ENCODE assay signal across 1 cellular context in genomic region chr16:88634141-88634993, GRCh38.
TF ChIP-seq lines count a peak whose summit lies in the region.

No MANE protein-coding gene starts in this region.

TF ChIP-seq in K562, 482 proteins besides CTCF, POLR2A, EP300 and RAD21 (continues in another document):
- TF ChIP-seq BCOR (IDR thresholded peaks at IDR 0.05), result peak; percentile 41; the same call in 1 of the 2 replicates
- TF ChIP-seq, protein P1, sequence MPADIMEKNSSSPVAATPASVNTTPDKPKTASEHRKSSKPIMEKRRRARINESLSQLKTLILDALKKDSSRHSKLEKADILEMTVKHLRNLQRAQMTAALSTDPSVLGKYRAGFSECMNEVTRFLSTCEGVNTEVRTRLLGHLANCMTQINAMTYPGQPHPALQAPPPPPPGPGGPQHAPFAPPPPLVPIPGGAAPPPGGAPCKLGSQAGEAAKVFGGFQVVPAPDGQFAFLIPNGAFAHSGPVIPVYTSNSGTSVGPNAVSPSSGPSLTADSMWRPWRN (IDR thresholded peaks at IDR 0.05; ENCODE audit: low read depth), result no peak
- TF ChIP-seq CCNT2 (IDR thresholded peaks at IDR 0.05; ENCODE audit: borderline replicate concordance, extremely low read depth, insufficient read length, low read depth, low read length), result peak; percentile 22
- TF ChIP-seq JUN (IDR thresholded peaks at IDR 0.05; ENCODE audit: borderline replicate concordance, low read depth, low read length), result peak; percentile 3; the same call in 1 of the 2 replicates
- no peak for TF ChIP-seq JUN (CRISPR knock-in tag; IDR thresholded peaks at IDR 0.05; ENCODE audit: borderline replicate concordance)
- no peak for TF ChIP-seq ZFP1 (CRISPR knock-in tag; IDR thresholded peaks at IDR 0.05)
- TF ChIP-seq KDM1A (IDR thresholded peaks at IDR 0.05), result no peak
- peak; percentile 75 to 79; a peak in 3 of 4 replicates for TF ChIP-seq UBTF (IDR thresholded peaks at IDR 0.05; ENCODE audit: borderline replicate concordance in 1 of 2, low read depth in 2 of 2, low read length in 2 of 2)
- peak; percentile 77 for TF ChIP-seq POLR2G (IDR thresholded peaks at IDR 0.05; ENCODE audit: low read depth, low read length)
- TF ChIP-seq MXD1 (CRISPR knock-in tag; IDR thresholded peaks at IDR 0.05; ENCODE audit: borderline replicate concordance, poor library complexity, severe bottlenecking), result no peak
- 0 out of 2 replicates have a peak, but pooled peaks have one; percentile 9 for TF ChIP-seq L3MBTL2 (IDR thresholded peaks at IDR 0.05)
- no peak for TF ChIP-seq MED1 (CRISPR knock-in tag; IDR thresholded peaks at IDR 0.05; ENCODE audit: borderline replicate concordance)
- no peak for TF ChIP-seq GTF3C2 (IDR thresholded peaks at IDR 0.05; ENCODE audit: borderline replicate concordance, extremely low read depth, insufficient read length)
- peak; percentile 99 for TF ChIP-seq ZFP36 (IDR thresholded peaks at IDR 0.05; ENCODE audit: low read depth, low read length, partially characterized antibody)
- 0 out of 2 replicates have a peak, but pooled peaks have one; percentile 17 for TF ChIP-seq RBM14 (IDR thresholded peaks at IDR 0.05; ENCODE audit: borderline replicate concordance, insufficient read depth, low read depth, low read length)
- TF ChIP-seq, protein P2, sequence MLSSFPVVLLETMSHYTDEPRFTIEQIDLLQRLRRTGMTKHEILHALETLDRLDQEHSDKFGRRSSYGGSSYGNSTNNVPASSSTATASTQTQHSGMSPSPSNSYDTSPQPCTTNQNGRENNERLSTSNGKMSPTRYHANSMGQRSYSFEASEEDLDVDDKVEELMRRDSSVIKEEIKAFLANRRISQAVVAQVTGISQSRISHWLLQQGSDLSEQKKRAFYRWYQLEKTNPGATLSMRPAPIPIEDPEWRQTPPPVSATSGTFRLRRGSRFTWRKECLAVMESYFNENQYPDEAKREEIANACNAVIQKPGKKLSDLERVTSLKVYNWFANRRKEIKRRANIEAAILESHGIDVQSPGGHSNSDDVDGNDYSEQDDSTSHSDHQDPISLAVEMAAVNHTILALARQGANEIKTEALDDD (IDR thresholded peaks at IDR 0.05), result no peak
- TF ChIP-seq TFAP4 (CRISPR knock-in tag; IDR thresholded peaks at IDR 0.05; ENCODE audit: borderline replicate concordance), result peak; percentile 58; the same call in 1 of the 2 replicates
- peak; percentile 8 for TF ChIP-seq HNRNPK (IDR thresholded peaks at IDR 0.05; ENCODE audit: low read depth, low read length, poor library complexity, severe bottlenecking)
- 0 out of 2 replicates have a peak, but pooled peaks have one; percentile 23 for TF ChIP-seq CXXC5 (CRISPR knock-in tag; IDR thresholded peaks at IDR 0.05)
- no peak for TF ChIP-seq ZNF609 (CRISPR knock-in tag; IDR thresholded peaks at IDR 0.05; ENCODE audit: borderline replicate concordance)
- peak; percentile 29; the same call in 1 of the 2 replicates for TF ChIP-seq ZBTB7A (IDR thresholded peaks at IDR 0.05; ENCODE audit: borderline replicate concordance, control insufficient read depth, low read depth, low read length)
- peak; percentile 47; the same call in 1 of the 2 replicates for TF ChIP-seq ZFX (CRISPR knock-in tag; IDR thresholded peaks at IDR 0.05)
- peak; percentile 64; the same call in 1 of the 2 replicates for TF ChIP-seq CTBP1 (IDR thresholded peaks at IDR 0.05; ENCODE audit: borderline replicate concordance)
- peak; percentile 48 for TF ChIP-seq SMAD4 (CRISPR knock-in tag; conservative IDR thresholded peaks at IDR 0.05)
- peak; percentile 37 to 66; a peak in 2 of 4 replicates for TF ChIP-seq MAZ (CRISPR knock-in tag; conservative IDR thresholded peaks at IDR 0.05 in 1 of 2, IDR thresholded peaks at IDR 0.05 in 1 of 2)
- no peak for TF ChIP-seq ID3 (CRISPR knock-in tag; IDR thresholded peaks at IDR 0.05)
- 0 out of 2 replicates have a peak, but pooled peaks have one; percentile 22 for TF ChIP-seq ID3 (tag; IDR thresholded peaks at IDR 0.05)
- TF ChIP-seq EGR1 (conservative IDR thresholded peaks at IDR 0.05), result peak; percentile 99
- TF ChIP-seq ZNF79 (CRISPR knock-in tag; IDR thresholded peaks at IDR 0.05; ENCODE audit: low read depth), result no peak
- TF ChIP-seq ATF6 (CRISPR knock-in tag; IDR thresholded peaks at IDR 0.05), result peak; percentile 59; the same call in 1 of the 2 replicates
- no peak for TF ChIP-seq PHF8 (IDR thresholded peaks at IDR 0.05; ENCODE audit: borderline replicate concordance, low read length)
- no peak for TF ChIP-seq DMBX1 (CRISPR knock-in tag; IDR thresholded peaks at IDR 0.05; ENCODE audit: borderline replicate concordance)
- TF ChIP-seq HDAC1 (IDR thresholded peaks at IDR 0.05), result peak in 1 of 2 experiments; percentile 37; a peak in 1 of 4 replicates
- 0 out of 4 replicates have a peak, but pooled peaks of 1 of the 2 experiments have one; percentile 17 for TF ChIP-seq RCOR1 (IDR thresholded peaks at IDR 0.05; ENCODE audit: borderline replicate concordance in 1 of 2, low read depth in 2 of 2, low read length in 2 of 2)
- no peak for TF ChIP-seq ZNF699 (CRISPR knock-in tag; IDR thresholded peaks at IDR 0.05; ENCODE audit: insufficient replicate concordance)
- 0 out of 2 replicates have a peak, but pooled peaks have one; percentile 21 for TF ChIP-seq PTBP1 (IDR thresholded peaks at IDR 0.05; ENCODE audit: low read depth, low read length)
- 0 out of 2 replicates have a peak, but pooled peaks have one; percentile 20 for TF ChIP-seq MTA3 (IDR thresholded peaks at IDR 0.05; ENCODE audit: borderline replicate concordance)
- TF ChIP-seq NFYB (IDR thresholded peaks at IDR 0.05; ENCODE audit: extremely low read depth, insufficient read length), result no peak
- TF ChIP-seq SMARCB1 (IDR thresholded peaks at IDR 0.05; ENCODE audit: insufficient read length, low read depth), result no peak
- no peak for TF ChIP-seq NFIX (CRISPR knock-in tag; IDR thresholded peaks at IDR 0.05; ENCODE audit: low read depth)
- TF ChIP-seq PCBP1 (IDR thresholded peaks at IDR 0.05; ENCODE audit: low read depth, low read length, poor library complexity, severe bottlenecking), result peak; percentile 38
- TF ChIP-seq MNT (conservative IDR thresholded peaks at IDR 0.05), result 0 out of 4 replicates have a peak, but pooled peaks of 1 of the 2 experiments have one; percentile 25
- peak; percentile 38; the same call in 1 of the 2 replicates for TF ChIP-seq RB1 (IDR thresholded peaks at IDR 0.05; ENCODE audit: low read depth)
- TF ChIP-seq CEBPB (tag; IDR thresholded peaks at IDR 0.05), result peak; percentile 79
- TF ChIP-seq PHB (CRISPR knock-in tag; IDR thresholded peaks at IDR 0.05), result 0 out of 2 replicates have a peak, but pooled peaks have one; percentile 32
